ENCODE assay signal across 8 cellular contexts in the genomic region with DNA sequence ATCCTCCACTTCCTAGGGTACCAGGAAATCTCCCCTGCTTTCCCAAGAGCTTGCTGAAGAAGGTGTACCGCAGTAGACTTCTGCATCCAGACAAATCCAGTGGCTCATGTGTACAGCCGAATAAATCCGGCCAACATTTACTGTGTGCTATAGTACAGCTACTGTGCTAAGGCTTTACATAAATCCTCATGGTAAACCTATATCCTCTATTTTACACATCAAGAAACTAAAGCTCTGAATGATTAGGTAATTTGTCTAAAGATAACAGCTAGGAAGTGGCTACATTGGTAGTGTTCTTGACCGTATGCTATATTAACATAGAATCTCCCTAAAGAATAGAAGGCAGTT. TPM values are rescaled to one million over a fixed set of nuclear protein-coding genes. Genes with fewer than 3 reads are reported as not detected.
DNase-seq lines count a peak whose midpoint lies in the region; ATAC-seq, FAIRE-seq and TF ChIP-seq lines count a peak whose summit lies in the region.

No MANE protein-coding gene starts in this region.

- no peak for TF ChIP-seq RAD21 in GM12878 (IDR thresholded peaks at IDR 0.05; ENCODE audit: insufficient read depth, low read depth, low read length)

- H3K27me3 ChIP-seq in GM12878 (replicated peaks in 1 of 2; ENCODE audit: control insufficient read depth in 2 of 2, insufficient read depth in 2 of 2, low read length in 1 of 2) = no peaks in the 10 kb centered on the region
- H3K27me3 ChIP-seq in mucosa of stomach (ENCODE audit: control insufficient read depth, insufficient read depth, low read length) = no peaks in the 10 kb centered on the region

- H4K20me1 ChIP-seq in GM12878 (ENCODE audit: control insufficient read depth, insufficient read depth) = no peaks in the 10 kb centered on the region

- H3K36me3 ChIP-seq in GM12878 (ENCODE audit: control insufficient read depth in 2 of 2, insufficient read depth in 2 of 2, low read length in 1 of 2) = no peaks in the 10 kb centered on the region; a peak in 2 of 4 replicates
- H3K36me3 ChIP-seq in mucosa of stomach (ENCODE audit: control insufficient read depth, insufficient read depth, low read length) = no peaks in the 10 kb centered on the region

- SMC1A ChIA-PET in GM12878 (lab: Charles Lee; ENCODE audit: uncharacterized antibody, unreplicated experiment) = interaction anchor here (0.7 to 3.0 kb wide), 23 partner anchors 10 to 808 kb away, joined by 3 to 14 read pairs (median 3); a partner anchor contains a TSS

- 3% methylated on average over 4 of the region's 4 CpGs for WGBS in GM12878 (ENCODE audit: insufficient coverage, insufficient replicate concordance, low lambda C conversion rate, missing lambda C conversion rate)

- in situ Hi-C loops in GM12878 (cut with MboI) = loop anchor here (10.0 kb wide), 1 partner anchor 348 kb away; no protein-coding TSS in a partner anchor

- TF ChIP-seq CTCF in GM12878 (IDR thresholded peaks at IDR 0.05 in 2 of 3, conservative IDR thresholded peaks at IDR 0.05 in 1 of 3; ENCODE audit: control insufficient read depth in 2 of 3, extremely low read depth in 1 of 3, insufficient read depth in 1 of 3, low read depth in 3 of 3, low read length in 3 of 3) = no peak

- H3K9ac ChIP-seq in GM12878 (ENCODE audit: control insufficient read depth, insufficient read depth, low read length) (peak overlapping the region; percentile 93; the same call in 1 of the 2 replicates), mucosa of stomach (ENCODE audit: low read length) (peak overlapping the region; percentile 94)

- ATAC-seq in GM18907 (IDR thresholded peaks at IDR 0.05; ENCODE audit: unreplicated experiment) (peak; percentile 15), HG03196 (IDR thresholded peaks at IDR 0.05; ENCODE audit: unreplicated experiment) (peak; percentile 5), GM12878 (peak; percentile 5), HG03039 (IDR thresholded peaks at IDR 0.05; ENCODE audit: unreplicated experiment) (no peak)

- H3K4me2 ChIP-seq in GM12878 (ENCODE audit: control insufficient read depth, insufficient read depth) = peak overlapping the region; percentile 69

- H3K4me1 ChIP-seq in GM12878 (ENCODE audit: control insufficient read depth, insufficient read depth, low read length) = peaks cover 4% of the 10 kb centered on the region
- H3K4me1 ChIP-seq in mucosa of stomach (ENCODE audit: control insufficient read depth, insufficient read depth, low read length) = peaks cover 3% of the 10 kb centered on the region

- H3K27ac ChIP-seq in GM12878 (ENCODE audit: control insufficient read depth, insufficient read depth) = peak overlapping the region; percentile 96; the same call in 1 of the 2 replicates

- DNase-seq in GM12878 (ENCODE audit: low read depth, low spot score) = no peak
- DNase-seq in SW480 (ENCODE audit: low spot score) = no peak
- DNase-seq in NCI-H2196 (lab: John Stamatoyannopoulos, UW; ENCODE audit: unreplicated experiment) = no peak
- DNase-seq in retina = no peak

- intact Hi-C loops in GM12878 (cut with micrococcal nuclease; ENCODE audit: unreplicated experiment) = loop anchor here (2.0 to 10.0 kb wide), 5 partner anchors 114 to 618 kb away; a partner anchor contains a TSS

- peaks cover 38% of the 10 kb centered on the region for H3K79me2 ChIP-seq in GM12878 (ENCODE audit: control insufficient read depth, insufficient read depth, low read length)

- no peak for TF ChIP-seq POLR2A in GM12878 (IDR thresholded peaks at IDR 0.05; ENCODE audit: low read depth, low read length)

- H3K4me3 ChIP-seq in GM12878 (no peak overlapping the region), mucosa of stomach (ENCODE audit: low read length) (no peak overlapping the region)

- TF ChIP-seq EP300 in GM12878 (IDR thresholded peaks at IDR 0.05; ENCODE audit: borderline replicate concordance in 1 of 2, control insufficient read depth in 1 of 2, low read depth in 2 of 2, low read length in 2 of 2) = 0 out of 4 replicates have a peak, but pooled peaks of 1 of the 2 experiments have one; percentile 3

- POLR2A ChIA-PET in GM12878 (lab: Charles Lee) = interaction anchor here (0.8 to 1.2 kb wide), 5 partner anchors 9 to 445 kb away, joined by 3 to 4 read pairs (median 3); no protein-coding TSS in a partner anchor

- H3K9me3 ChIP-seq in GM12878 (replicated peaks; ENCODE audit: control insufficient read depth, insufficient read depth, low read length) (no peaks in the 10 kb centered on the region), mucosa of stomach (ENCODE audit: control insufficient read depth, low read length) (no peaks in the 10 kb centered on the region)

- CTCF ChIA-PET in GM12878 (lab: Yijun Ruan, JAX) = interaction anchor here (0.6 to 3.6 kb wide), 30 partner anchors 9 to 803 kb away, joined by 3 to 35 read pairs (median 4); no protein-coding TSS in a partner anchor

- H2AFZ ChIP-seq in GM12878 (ENCODE audit: control insufficient read depth, low read depth, low read length) = peak overlapping the region; percentile 99

- FAIRE-seq in GM12878 (lab: Jason Lieb, UNC) = no peak

- RAD21 ChIA-PET in GM12878 (lab: Charles Lee; ENCODE audit: unreplicated experiment) = interaction anchor here (0.5 to 2.8 kb wide), 18 partner anchors 24 to 802 kb away, joined by 3 to 17 read pairs (median 4); a partner anchor contains a TSS

- BruUV-seq in GM12878 (replicated peaks; lab: Mats Ljungman, UMichigan) = no TSS peak

TF ChIP-seq in GM12878, 131 proteins besides CTCF, POLR2A, EP300 and RAD21:
- TF ChIP-seq SIN3A (IDR thresholded peaks at IDR 0.05; ENCODE audit: low read depth, low read length) = 0 out of 2 replicates have a peak, but pooled peaks have one; percentile 9
- TF ChIP-seq, protein P1, sequence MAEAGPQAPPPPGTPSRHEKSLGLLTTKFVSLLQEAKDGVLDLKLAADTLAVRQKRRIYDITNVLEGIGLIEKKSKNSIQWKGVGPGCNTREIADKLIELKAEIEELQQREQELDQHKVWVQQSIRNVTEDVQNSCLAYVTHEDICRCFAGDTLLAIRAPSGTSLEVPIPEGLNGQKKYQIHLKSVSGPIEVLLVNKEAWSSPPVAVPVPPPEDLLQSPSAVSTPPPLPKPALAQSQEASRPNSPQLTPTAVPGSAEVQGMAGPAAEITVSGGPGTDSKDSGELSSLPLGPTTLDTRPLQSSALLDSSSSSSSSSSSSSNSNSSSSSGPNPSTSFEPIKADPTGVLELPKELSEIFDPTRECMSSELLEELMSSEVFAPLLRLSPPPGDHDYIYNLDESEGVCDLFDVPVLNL (IDR thresholded peaks at IDR 0.05; ENCODE audit: low read depth, low read length) = peak; percentile 1; the same call in 1 of the 2 replicates
- no peak for TF ChIP-seq BMI1 (IDR thresholded peaks at IDR 0.05; ENCODE audit: borderline replicate concordance)
- no peak for TF ChIP-seq DPF2 (IDR thresholded peaks at IDR 0.05)
- no peak for TF ChIP-seq MEF2B (IDR thresholded peaks at IDR 0.05; ENCODE audit: partially characterized antibody, poor library complexity, severe bottlenecking)
- TF ChIP-seq YBX1 (IDR thresholded peaks at IDR 0.05) = no peak
- no peak for TF ChIP-seq MTA2 (IDR thresholded peaks at IDR 0.05; ENCODE audit: low read depth)
- TF ChIP-seq STAT3 (IDR thresholded peaks at IDR 0.05; ENCODE audit: low read depth, low read length) = no peak
- no peak for TF ChIP-seq ZNF274 (IDR thresholded peaks at IDR 0.05; ENCODE audit: insufficient read depth, insufficient read length)

RNA-seq across cellular contexts. Expression of a gene that starts 0.5 kb away (rescaled TPM):
- total RNA-seq in GM12878 (2013; cell fraction: nucleolus; rRNA removed) = 157 and 170 TPM in 2 replicates
- total RNA-seq in GM12878 (2014; rRNA removed) (86.0 and 94.8 TPM in 2 replicates), GM12878 (2014; rRNA removed; fragmentation: Illumina TruSeq; extraction: Trizol) (70.3 and 71.1 TPM in 2 replicates), GM12878 (2021) (67.5 and 74.0 TPM in 2 replicates)
- polyA plus RNA-seq in GM12878 (2011; ENCODE audit: low read depth) = 71.2 TPM
- polyA plus RNA-seq in GM12878 (2011; rRNA removed) (124 and 175 TPM in 2 replicates), GM12878 (2014; fragmentation: Illumina TruSeq; extraction: Trizol) (82.9 and 103 TPM in 2 replicates), GM12878 (2014; fragmentation: Nextera tagmentation; extraction: Ambion mirVana) (10 to 100 TPM; 60.0 to 86.4 TPM), GM12878 (2014; rRNA removed) (61.2 and 78.2 TPM in 2 replicates), GM12878 (2016; fragmentation: Nextera tagmentation; extraction: Ambion mirVana) (10 to 100 TPM; 89.4 to 97.6 TPM)
- 66.5 and 87.5 TPM in 2 replicates for polyA plus RNA-seq in GM12878 (2011; cell fraction: cytosol; rRNA removed)
- polyA plus RNA-seq in GM12878 (2011; cell fraction: nucleus; rRNA removed) = 60.9 and 65.7 TPM in 2 replicates
- polyA plus RNA-seq in GM12878 (2012) = 55.6 and 56.1 TPM in 2 replicates
- polyA minus RNA-seq in GM12878 (2011; rRNA and poly(A)+ RNA removed) = 80.2 and 92.5 TPM in 2 replicates
- polyA minus RNA-seq in GM12878 (2011; cell fraction: cytosol; rRNA and poly(A)+ RNA removed) = 37.4 and 44.0 TPM in 2 replicates
- polyA minus RNA-seq in GM12878 (2011; cell fraction: nucleus; rRNA and poly(A)+ RNA removed) = 58.4 and 66.6 TPM in 2 replicates
